In genomic region chr9:126148994-126149393, GRCh38 we compare ENCODE assay signal across 21 cellular contexts.
"Had no signal": no experiment of that assay in that cellular context is flagged by ENCODE, and none has a peak within 500 bp of the region (broad histone marks: within the 10 kb centered on the region; RNA-seq: fewer than 3 reads in every experiment).

No MANE protein-coding gene starts in this region.

- DNase-seq: activated CD4-positive, alpha-beta T cell treated with anti-CD3 and anti-CD28 coated beads for 36 hours; activated CD4-positive, alpha-beta T cell treated with anti-CD3 and anti-CD28 coated beads, Interleukin-2, amount 50 U/mL, for 48 hours; activated naive CD4-positive, alpha-beta T cell treated with anti-CD3 and anti-CD28 coated beads, Interleukin-2, amount 10 ng/mL, durations not matched to agents 7 days and 5 days; activated naive CD8-positive, alpha-beta T cell treated with anti-CD3 and anti-CD28 coated beads, Interleukin-2, amount 50 U/mL, for 24 hours; activated T-cell treated with anti-CD3 and anti-CD28 coated beads, Interleukin-2, amount 50 U/mL, for 24 hours; effector CD8-positive, alpha-beta T cell; esophagus squamous epithelium; heart right ventricle; immature natural killer cell; mesenchymal stem cell; naive thymus-derived CD8-positive, alpha-beta T cell; stimulated activated CD4-positive, alpha-beta T cell treated with anti-CD3 and anti-CD28 coated beads, Interleukin-1b, Interleukin-23, amount 100 ng/mL, for 48 hours; stimulated activated naive CD4-positive, alpha-beta T cell treated with Interleukin-2 at 50 U/mL for 16 hours; substantia nigra had no signal

- H3K4me3 ChIP-seq: esophagus squamous epithelium, heart right ventricle, tibial artery, vagina had no signal

- H3K27me3 ChIP-seq: vagina had no signal

- H3K36me3 ChIP-seq: esophagus squamous epithelium, heart right ventricle, neutrophil, tibial artery, vagina had no signal

- H3K9me3 ChIP-seq: esophagus squamous epithelium, heart right ventricle, neutrophil, tibial artery, vagina had no signal

- H3K27ac ChIP-seq: esophagus squamous epithelium, heart right ventricle, neutrophil, parathyroid adenoma, tibial artery, vagina had no signal

- H3K4me1 ChIP-seq: parathyroid adenoma, tibial artery had no signal

- FAIRE-seq: endothelial cell of umbilical vein had no signal

- H3K9ac ChIP-seq: parathyroid adenoma had no signal

- ATAC-seq: activated CD4-positive, alpha-beta T cell treated with anti-CD3 and anti-CD28 coated beads for 36 hours; activated naive CD8-positive, alpha-beta T cell treated with anti-CD3 and anti-CD28 coated beads, Interleukin-2, amount 50 U/mL, for 24 hours; heart right ventricle; naive thymus-derived CD8-positive, alpha-beta T cell; T-cell; WTC11 had no signal
